In the genomic region with DNA sequence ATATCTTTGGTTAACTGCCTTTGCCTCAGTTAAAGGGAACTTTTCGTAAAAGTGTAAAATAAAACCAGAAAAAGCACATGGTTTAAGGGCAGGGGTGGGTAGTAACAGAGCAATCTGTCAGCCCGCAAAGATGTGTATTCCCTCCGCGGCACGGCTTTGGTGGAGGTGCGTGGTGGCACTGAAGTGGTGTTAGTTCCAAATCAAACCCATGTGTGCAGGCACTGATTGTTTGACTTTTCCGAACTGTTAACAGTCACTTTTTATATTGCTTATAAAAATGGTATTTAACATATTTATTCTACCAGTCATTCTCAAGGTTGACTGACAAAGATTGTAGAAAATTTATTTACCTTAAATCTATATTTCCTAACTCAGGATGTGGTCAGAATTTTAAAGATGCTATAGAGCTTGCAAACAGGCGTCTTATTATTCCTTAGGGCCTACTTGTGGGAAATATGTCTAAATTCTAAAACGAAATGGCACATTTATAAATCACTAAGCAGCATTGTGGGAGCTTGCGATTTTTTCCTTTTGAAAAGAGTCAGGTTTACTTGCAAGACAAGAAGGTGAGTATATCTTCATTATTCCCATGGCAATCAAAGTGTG, we compare ENCODE assay signal across 17 cellular contexts.
DNase-seq lines count a peak whose midpoint lies in the region; ATAC-seq and TF ChIP-seq lines count a peak whose summit lies in the region.
"Had no signal": no experiment of that assay in that cellular context is flagged by ENCODE, and none has a peak within 500 bp of the region (broad histone marks: within the 10 kb centered on the region; RNA-seq: fewer than 3 reads in every experiment).

No MANE protein-coding gene starts in this region.

- no peaks in the 10 kb centered on the region for H3K27me3 ChIP-seq in IMR-90 (ENCODE audit: control insufficient read depth, insufficient read depth, low read length)
- H3K27me3 ChIP-seq in adipocyte (replicated peaks; ENCODE audit: control insufficient read depth, insufficient read depth, low read length), result no peaks in the 10 kb centered on the region
- no peaks in the 10 kb centered on the region for H3K27me3 ChIP-seq in neural progenitor cell
- H3K27me3 ChIP-seq: BLaER1 had no signal

- H4K5ac ChIP-seq in IMR-90 (ENCODE audit: low read depth, low read length), result no peak overlapping the region

- in situ Hi-C loops in IMR-90 (cut with MboI; ENCODE audit: low sequenced_read_pairs), result loop anchor here (25.0 kb wide), 1 partner anchor 882 kb away; no protein-coding TSS in a partner anchor

- no peak for ATAC-seq in IMR-90 (ENCODE audit: low read depth)
- no peak for ATAC-seq in GM18907 (IDR thresholded peaks at IDR 0.05; ENCODE audit: unreplicated experiment)
- ATAC-seq: HCT116 had no signal

- TF ChIP-seq POLR2A in IMR-90 (IDR thresholded peaks at IDR 0.05; ENCODE audit: low read depth, low read length), result no peak

- no peak overlapping the region for H3K14ac ChIP-seq in IMR-90 (replicated peaks; ENCODE audit: low read depth, low read length)

- intact Hi-C loops in IMR-90 (cut with micrococcal nuclease), result no loop called here

- H3K4me3 Mint-ChIP-seq in neural progenitor cell, result no peak overlapping the region
- H3K4me3 Mint-ChIP-seq: B cell; CD4-positive, alpha-beta T cell; CD8-positive, alpha-beta memory T cell; H9 had no signal

- H3K23ac ChIP-seq in IMR-90 (ENCODE audit: low read depth, low read length), result no peak overlapping the region

- no peak overlapping the region for H3K27ac Mint-ChIP-seq in neural progenitor cell
- H3K27ac Mint-ChIP-seq: B cell; CD4-positive, alpha-beta T cell; CD8-positive, alpha-beta memory T cell; H9 had no signal

- H4K8ac ChIP-seq in IMR-90 (ENCODE audit: low read depth in 2 of 2, low read length in 2 of 2), result no peak overlapping the region

- H3K4ac ChIP-seq in IMR-90 (ENCODE audit: low read depth, low read length), result no peak overlapping the region

- no CpG with 5 or more reads among the region's 10 CpGs for WGBS in IMR-90 (ENCODE audit: extremely low coverage in 2 of 2, insufficient read length in 1 of 2), 2 experiments

- H2BK5ac ChIP-seq in IMR-90 (ENCODE audit: low read depth, low read length, poor library complexity, severe bottlenecking), result no peak overlapping the region

- TF ChIP-seq CTCF in IMR-90 (conservative IDR thresholded peaks at IDR 0.05; ENCODE audit: low read depth, low read length) (no peak), neural progenitor cell (IDR thresholded peaks at IDR 0.05) (no peak)

- BruUV-seq in IMR-90 (replicated peaks; lab: Mats Ljungman, UMichigan), result no TSS peak

- no peaks in the 10 kb centered on the region for H3K36me3 Mint-ChIP-seq in neural progenitor cell
- H3K36me3 Mint-ChIP-seq: CD8-positive, alpha-beta memory T cell had no signal

- H3K27ac ChIP-seq in IMR-90 (ENCODE audit: insufficient read depth, low read length) (no peak overlapping the region), neural progenitor cell (no peak overlapping the region)
- H3K27ac ChIP-seq: 22Rv1, BLaER1, C4-2B, GM23248 had no signal

- H4K91ac ChIP-seq in IMR-90 (ENCODE audit: insufficient read depth, low read depth, low read length), result no peak overlapping the region

- no peak overlapping the region for H3K18ac ChIP-seq in IMR-90 (ENCODE audit: low read depth, low read length)

- POLR2A ChIA-PET in IMR-90 (lab: Charles Lee; ENCODE audit: unreplicated experiment), result no interaction called here

- H3K9me3 Mint-ChIP-seq in neural progenitor cell, result no peaks in the 10 kb centered on the region
- H3K9me3 Mint-ChIP-seq: CD4-positive, alpha-beta T cell; H9 had no signal

- H3K4me3 ChIP-seq in IMR-90 (ENCODE audit: insufficient read depth, low read depth, low read length) (no peak overlapping the region), adipocyte (ENCODE audit: low read length) (no peak overlapping the region), neural progenitor cell (no peak overlapping the region)
- H3K4me3 ChIP-seq: BLaER1, GM23248 had no signal

- DNase-seq in IMR-90, result no peak
- DNase-seq in adipocyte (ENCODE audit: low read depth), result peak; percentile 55
- DNase-seq in neural progenitor cell (ENCODE audit: low spot score), result no peak
- DNase-seq in NCI-H345 treated with DMSO at 0.1 percent for 48 hours (lab: John Stamatoyannopoulos, UW; ENCODE audit: unreplicated experiment), result no peak
- no peak for DNase-seq in CD1c-positive myeloid dendritic cell (ENCODE audit: extremely low spot score)
- DNase-seq: CD4-positive, alpha-beta T cell; CD8-positive, alpha-beta memory T cell; DMS53; DMS79 treated with DMSO at 0.1 percent for 48 hours; GM23248; H9 had no signal

- H2BK15ac ChIP-seq in IMR-90 (ENCODE audit: low read depth, low read length), result no peak overlapping the region; the same call in 2 of the 3 replicates

- H3F3A ChIP-seq in neural progenitor cell (ENCODE audit: low read depth), result no peaks in the 10 kb centered on the region

- H3K4me1 Mint-ChIP-seq in neural progenitor cell, result no peaks in the 10 kb centered on the region
- H3K4me1 Mint-ChIP-seq: B cell; CD8-positive, alpha-beta memory T cell; H9 had no signal

- H3K27me3 Mint-ChIP-seq in neural progenitor cell (ENCODE audit: insufficient read depth, low read depth), result no peaks in the 10 kb centered on the region
- H3K27me3 Mint-ChIP-seq: B cell; CD4-positive, alpha-beta T cell; CD8-positive, alpha-beta memory T cell had no signal

- H3K4me2 ChIP-seq in IMR-90 (ENCODE audit: low read depth, low read length) (no peak overlapping the region), neural progenitor cell (no peak overlapping the region)
- H3K4me2 ChIP-seq: BLaER1 had no signal

- no peak overlapping the region for H2AK9ac ChIP-seq in IMR-90 (replicated peaks; ENCODE audit: low read depth, low read length, poor library complexity)

- no peak overlapping the region for H2BK20ac ChIP-seq in IMR-90 (ENCODE audit: low read depth, low read length)

- no peak overlapping the region for H3K56ac ChIP-seq in IMR-90 (ENCODE audit: extremely low read depth, insufficient read depth, low read length)

- H2AFZ ChIP-seq in IMR-90 (replicated peaks; ENCODE audit: low read length, poor library complexity) (peak overlapping the region; percentile 34), neural progenitor cell (replicated peaks) (peak overlapping the region; percentile 22)
- H2AFZ ChIP-seq: GM23248 had no signal

- dilution Hi-C loops in IMR-90 (cut with HindIII; ENCODE audit: low sequenced_read_pairs, unreplicated experiment), result no loop called here

- H3K79me2 ChIP-seq in neural progenitor cell (ENCODE audit: low read depth), result no peaks in the 10 kb centered on the region

- no peak overlapping the region for H2AK5ac ChIP-seq in IMR-90 (ENCODE audit: low read depth, low read length)

- H2BK120ac ChIP-seq in IMR-90 (ENCODE audit: low read depth, low read length), result no peak overlapping the region

- no peak for TF ChIP-seq RAD21 in IMR-90 (IDR thresholded peaks at IDR 0.05; ENCODE audit: low read length)

- H3K79me1 ChIP-seq in IMR-90 (ENCODE audit: low read depth in 1 of 2, low read length in 2 of 2), result no peaks in the 10 kb centered on the region

- no peaks in the 10 kb centered on the region for H3K9me3 ChIP-seq in IMR-90 (ENCODE audit: control insufficient read depth, insufficient read depth, low read length)
- no peaks in the 10 kb centered on the region for H3K9me3 ChIP-seq in adipocyte (ENCODE audit: control insufficient read depth, low read length)
- H3K9me3 ChIP-seq in neural progenitor cell (ENCODE audit: low read depth), result no peaks in the 10 kb centered on the region
- H3K9me3 ChIP-seq: BLaER1 had no signal

- no peaks in the 10 kb centered on the region for H4K20me1 ChIP-seq in IMR-90 (ENCODE audit: insufficient read depth, low read length)
- H4K20me1 ChIP-seq in neural progenitor cell (ENCODE audit: low read depth), result no peaks in the 10 kb centered on the region
- H4K20me1 ChIP-seq: BLaER1 had no signal

- CTCF ChIA-PET in IMR-90 (lab: Yijun Ruan, JAX), result no interaction called here

- H3K4me1 ChIP-seq in IMR-90 (ENCODE audit: control insufficient read depth, insufficient read depth, low read length) (no peaks in the 10 kb centered on the region), adipocyte (ENCODE audit: control insufficient read depth, insufficient read depth, low read length) (no peaks in the 10 kb centered on the region), neural progenitor cell (no peaks in the 10 kb centered on the region)
- H3K4me1 ChIP-seq: BLaER1 had no signal

- no peak overlapping the region for H3K9ac ChIP-seq in IMR-90 (ENCODE audit: low read depth, low read length)
- H3K9ac ChIP-seq in adipocyte (ENCODE audit: low read length), result no peak overlapping the region
- no peak overlapping the region for H3K9ac ChIP-seq in neural progenitor cell
- H3K9ac ChIP-seq: BLaER1, GM23248 had no signal

- no peaks in the 10 kb centered on the region for H3K36me3 ChIP-seq in IMR-90 (ENCODE audit: control insufficient read depth, insufficient read depth, low read length)
- no peaks in the 10 kb centered on the region for H3K36me3 ChIP-seq in adipocyte (ENCODE audit: control insufficient read depth, insufficient read depth, low read length, severe bottlenecking)
- no peaks in the 10 kb centered on the region for H3K36me3 ChIP-seq in neural progenitor cell
- H3K36me3 ChIP-seq: BLaER1 had no signal

- H3K9me1 ChIP-seq in IMR-90 (ENCODE audit: insufficient read depth, low read length), result no peaks in the 10 kb centered on the region

TF ChIP-seq in IMR-90, 13 proteins besides CTCF, POLR2A, EP300 and RAD21:
- TF ChIP-seq FOS (IDR thresholded peaks at IDR 0.05; ENCODE audit: low read depth, low read length) (no peak), CEBPB (IDR thresholded peaks at IDR 0.05; ENCODE audit: low read depth, low read length) (no peak), USF2 (IDR thresholded peaks at IDR 0.05; ENCODE audit: low read depth, low read length) (no peak), CHD1 (IDR thresholded peaks at IDR 0.05; ENCODE audit: low read depth, low read length) (no peak), MAFK (IDR thresholded peaks at IDR 0.05; ENCODE audit: low read depth, low read length) (no peak), MAZ (IDR thresholded peaks at IDR 0.05; ENCODE audit: borderline replicate concordance, low read depth, low read length) (no peak)
